ENCODE assay signal across 10 cellular contexts in the genomic region with DNA sequence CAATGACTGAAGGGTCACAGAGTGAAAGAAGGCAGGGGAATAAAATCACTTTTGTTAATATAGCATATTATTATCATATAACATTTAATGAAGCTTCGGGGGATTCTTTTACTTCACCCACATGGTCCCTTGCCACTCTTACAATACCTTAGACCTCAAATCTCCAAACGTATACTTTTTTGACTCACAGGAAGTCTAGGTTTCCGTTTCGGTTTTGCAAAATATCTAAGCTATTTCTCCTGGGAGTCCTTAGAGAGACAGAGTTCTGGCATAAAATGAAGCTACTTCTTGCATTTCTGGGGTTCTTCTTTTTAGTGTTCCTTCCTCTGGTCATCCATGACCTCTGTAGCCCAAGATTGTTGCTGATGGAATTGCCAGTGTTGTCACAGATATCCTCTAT.
DNase-seq lines count a peak whose midpoint lies in the region; ATAC-seq and TF ChIP-seq lines count a peak whose summit lies in the region.
"Had no signal": no experiment of that assay in that cellular context is flagged by ENCODE, and none has a peak within 500 bp of the region (broad histone marks: within the 10 kb centered on the region; RNA-seq: fewer than 3 reads in every experiment).

No MANE protein-coding gene starts in this region.

- peaks cover 10 to 17% of the 10 kb centered on the region in 2 donors for H3K27me3 Mint-ChIP-seq in effector memory CD8-positive, alpha-beta T cell
- no peaks in the 10 kb centered on the region for H3K27me3 Mint-ChIP-seq in type B pancreatic cell

- H3K36me3 Mint-ChIP-seq in effector memory CD8-positive, alpha-beta T cell (ENCODE audit: insufficient read depth), result no peaks in the 10 kb centered on the region
- H3K36me3 Mint-ChIP-seq in type B pancreatic cell, result no peaks in the 10 kb centered on the region

- H3K4me1 Mint-ChIP-seq in effector memory CD8-positive, alpha-beta T cell (ENCODE audit: low read depth in 2 of 2), result peaks cover 9 to 12% of the 10 kb centered on the region in 2 donors
- H3K4me1 Mint-ChIP-seq in type B pancreatic cell (ENCODE audit: unreplicated experiment), result peaks cover 6% of the 10 kb centered on the region

- no peak for DNase-seq in effector memory CD8-positive, alpha-beta T cell
- DNase-seq in iPS-NIHi7 (ENCODE audit: extremely low spot score), result no peak
- DNase-seq in type B pancreatic cell (ENCODE audit: extremely low spot score, unreplicated experiment), result no peak
- no peak for DNase-seq in SKM-1 treated with dmso at 0.1 percent for 144 hours (lab: John Stamatoyannopoulos, UW; ENCODE audit: unreplicated experiment)
- no peak for DNase-seq in NCI-H69 (lab: John Stamatoyannopoulos, UW)
- DNase-seq: activated CD4-positive, alpha-beta T cell treated with anti-CD3 and anti-CD28 coated beads, Interleukin-2, amount 50 U/mL, for 48 hours; NCI-H2081 treated with DMSO at 0.1 percent for 48 hours had no signal

- H3K9me3 Mint-ChIP-seq in effector memory CD8-positive, alpha-beta T cell, result no peaks in the 10 kb centered on the region
- no peaks in the 10 kb centered on the region for H3K9me3 Mint-ChIP-seq in type B pancreatic cell

- no peak for TF ChIP-seq CTCF in type B pancreatic cell (conservative IDR thresholded peaks at IDR 0.05)

- peak overlapping the region; percentile 62 to 67 for H3K27ac Mint-ChIP-seq in effector memory CD8-positive, alpha-beta T cell
- H3K27ac Mint-ChIP-seq in type B pancreatic cell, result no peak overlapping the region

- peak; percentile 92 for ATAC-seq in GM18520 (IDR thresholded peaks at IDR 0.05; ENCODE audit: unreplicated experiment)
- peak; percentile 98 for ATAC-seq in GM21528 (IDR thresholded peaks at IDR 0.05; ENCODE audit: low FRiP score, unreplicated experiment)
- peak; percentile 99 for ATAC-seq in HG03432 (IDR thresholded peaks at IDR 0.05; ENCODE audit: unreplicated experiment)
- peak; percentile 68 for ATAC-seq in effector memory CD8-positive, alpha-beta T cell (replicated peaks)

- H3K4me3 Mint-ChIP-seq in effector memory CD8-positive, alpha-beta T cell, result peak overlapping the region; percentile 70 to 76
- H3K4me3 Mint-ChIP-seq in type B pancreatic cell, result no peak overlapping the region
